In the genomic region with DNA sequence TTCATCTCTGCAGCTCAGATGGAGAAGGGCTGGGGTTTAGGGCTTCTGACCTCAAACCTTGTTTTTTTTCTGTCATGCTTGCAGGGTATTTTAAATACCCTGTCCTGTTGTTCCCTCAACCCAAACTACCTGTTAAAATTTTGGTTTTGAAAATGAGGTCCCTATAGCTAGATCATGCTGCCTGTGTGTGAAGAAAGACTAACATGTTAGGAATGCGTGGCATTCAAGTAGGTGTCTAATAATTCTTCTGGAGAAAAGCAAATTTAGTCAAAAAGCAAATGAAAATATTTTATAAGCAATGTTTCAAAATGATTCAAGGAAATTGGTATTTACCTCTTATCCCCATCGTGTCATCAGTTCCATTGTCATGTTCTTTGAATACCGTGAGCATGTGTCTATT, we compare ENCODE assay signal across 25 cellular contexts.
DNase-seq lines count a peak whose midpoint lies in the region; ATAC-seq and TF ChIP-seq lines count a peak whose summit lies in the region.
"Had no signal": no experiment of that assay in that cellular context is flagged by ENCODE, and none has a peak within 500 bp of the region (broad histone marks: within the 10 kb centered on the region; RNA-seq: fewer than 3 reads in every experiment).

No MANE protein-coding gene starts in this region.

- H3K27me3 ChIP-seq in RWPE2 (ENCODE audit: insufficient read depth, poor library complexity, severe bottlenecking) (no peaks in the 10 kb centered on the region), mesenchymal stem cell (ENCODE audit: control insufficient read depth in 1 of 2, insufficient read depth in 1 of 2, low read length in 2 of 2) (no peaks in the 10 kb centered on the region), prostate gland (replicated peaks; ENCODE audit: insufficient read depth) (no peaks in the 10 kb centered on the region), vagina (no peaks in the 10 kb centered on the region)
- H3K27me3 ChIP-seq in effector memory CD4-positive, alpha-beta T cell (replicated peaks; ENCODE audit: control insufficient read depth, insufficient read depth, low read length, poor library complexity, severe bottlenecking) = no peaks in the 10 kb centered on the region
- H3K27me3 ChIP-seq: stomach, thyroid gland had no signal

- DNase-seq in ACHN (peak; percentile 29), GM03348 (ENCODE audit: low spot score) (peak; percentile 61), RWPE2 (ENCODE audit: low spot score) (no peak), mesenchymal stem cell (no peak), OCI-M2 (lab: John Stamatoyannopoulos, UW; ENCODE audit: unreplicated experiment) (no peak), prostate gland (ENCODE audit: low spot score) (no peak), vagina (ENCODE audit: extremely low spot score in 2 of 2) (no peak)
- no peak for DNase-seq in effector memory CD4-positive, alpha-beta T cell
- DNase-seq: activated CD4-positive, alpha-beta T cell treated with anti-CD3 and anti-CD28 coated beads, Interleukin-2, amount 50 U/mL, for 1 hour; activated CD8-positive, alpha-beta memory T cell treated with anti-CD3 and anti-CD28 coated beads, Interleukin-2, amount 10 ng/mL, durations not matched to agents 7 days and 5 days; activated naive CD4-positive, alpha-beta T cell treated with Interleukin-2 at 50 U/mL for 16 hours; activated T-cell treated with anti-CD3 and anti-CD28 coated beads, Interleukin-2, amount 50 U/mL, for 72 hours; H7; MM.1S; natural killer cell; NCI-H345; NCI-H774; occipital lobe; small intestine; stimulated activated CD4-positive, alpha-beta T cell treated with anti-CD3 and anti-CD28 coated beads, Interleukin-1b, Interleukin-23, amount 100 ng/mL, for 48 hours; stomach; thyroid gland had no signal

- TF ChIP-seq CTCF in RWPE2 (IDR thresholded peaks at IDR 0.05; ENCODE audit: poor library complexity, severe bottlenecking) (no peak), prostate gland (IDR thresholded peaks at IDR 0.05) (no peak), vagina (IDR thresholded peaks at IDR 0.05) (no peak)

- no peak overlapping the region for H3K23ac ChIP-seq in mesenchymal stem cell (ENCODE audit: low read length in 2 of 2)

- H4K91ac ChIP-seq in mesenchymal stem cell (ENCODE audit: low read length) = no peak overlapping the region

- H3K4me1 ChIP-seq in RWPE2 (ENCODE audit: insufficient read depth, poor library complexity, severe bottlenecking) (peaks cover 9% of the 10 kb centered on the region), mesenchymal stem cell (ENCODE audit: control insufficient read depth, insufficient read depth, low read depth, low read length) (peaks cover 6% of the 10 kb centered on the region), prostate gland (replicated peaks) (no peaks in the 10 kb centered on the region), vagina (peaks cover 8% of the 10 kb centered on the region)
- no peaks in the 10 kb centered on the region for H3K4me1 ChIP-seq in effector memory CD4-positive, alpha-beta T cell (ENCODE audit: control insufficient read depth, insufficient read depth, low read length, poor library complexity, severe bottlenecking)

- peak overlapping the region; percentile 85 for H2AK5ac ChIP-seq in mesenchymal stem cell (ENCODE audit: low read length, severe bottlenecking)

- H3K9me3 ChIP-seq in RWPE2 (ENCODE audit: severe bottlenecking) (no peaks in the 10 kb centered on the region), mesenchymal stem cell (ENCODE audit: control insufficient read depth, low read length) (no peaks in the 10 kb centered on the region), prostate gland (no peaks in the 10 kb centered on the region), vagina (no peaks in the 10 kb centered on the region)
- no peaks in the 10 kb centered on the region for H3K9me3 ChIP-seq in effector memory CD4-positive, alpha-beta T cell (ENCODE audit: control insufficient read depth, low read length)
- H3K9me3 ChIP-seq: stomach, thyroid gland had no signal

- no peak overlapping the region for H2BK120ac ChIP-seq in mesenchymal stem cell (ENCODE audit: low read depth, low read length)

- WGBS in mesenchymal stem cell = 100% methylated on average over 1 of the region's 3 CpGs
- WGBS in prostate gland = 90% methylated on average over 3 of the region's 3 CpGs

- H3K18ac ChIP-seq in mesenchymal stem cell (ENCODE audit: low read depth in 1 of 2, low read length in 2 of 2) = no peak overlapping the region

- peak overlapping the region; percentile 34 for H3K4me2 ChIP-seq in mesenchymal stem cell (ENCODE audit: low read length, poor library complexity, severe bottlenecking)

- no peak for TF ChIP-seq POLR2A in prostate gland (IDR thresholded peaks at IDR 0.05)
- TF ChIP-seq POLR2A in vagina (IDR thresholded peaks at IDR 0.05) = no peak

- H3K36me3 ChIP-seq in RWPE2 (ENCODE audit: low read depth) = no peaks in the 10 kb centered on the region
- H3K36me3 ChIP-seq in mesenchymal stem cell (ENCODE audit: control insufficient read depth in 1 of 2, insufficient read depth in 2 of 2, low read depth in 1 of 2, low read length in 2 of 2) = no peaks in the 10 kb centered on the region
- no peaks in the 10 kb centered on the region for H3K36me3 ChIP-seq in effector memory CD4-positive, alpha-beta T cell (ENCODE audit: control insufficient read depth, insufficient read depth, low read length)
- H3K36me3 ChIP-seq in prostate gland = no peaks in the 10 kb centered on the region
- no peaks in the 10 kb centered on the region for H3K36me3 ChIP-seq in vagina
- H3K36me3 ChIP-seq: stomach, thyroid gland had no signal

- in situ Hi-C loops in ACHN (cut with HindIII; ENCODE audit: low pct_ligation_motif_present, low pct_unique_long_range_greater_than_20kb, low sequenced_read_pairs) = no loop called here

- no peak overlapping the region for H3K27ac ChIP-seq in RWPE2 (ENCODE audit: poor library complexity, severe bottlenecking)
- H3K27ac ChIP-seq in mesenchymal stem cell (ENCODE audit: low read length, poor library complexity, severe bottlenecking) = peak overlapping the region; percentile 47
- H3K27ac ChIP-seq in effector memory CD4-positive, alpha-beta T cell (ENCODE audit: insufficient read depth, low read length, poor library complexity, severe bottlenecking) = no peak overlapping the region
- H3K27ac ChIP-seq in prostate gland = no peak overlapping the region
- H3K27ac ChIP-seq in vagina = no peak overlapping the region
- H3K27ac ChIP-seq: C4-2B, stomach, thyroid gland had no signal

- H3K79me1 ChIP-seq in mesenchymal stem cell (replicated peaks; ENCODE audit: low read length, poor library complexity, severe bottlenecking) = peaks cover 12% of the 10 kb centered on the region

- intact Hi-C loops in prostate gland (cut with DNase I) = no loop called here
- intact Hi-C loops in vagina (cut with DNase I) = no loop called here

- ATAC-seq in RWPE2 (ENCODE audit: low read depth) = peak; percentile 74
- ATAC-seq: activated CD8-positive, alpha-beta memory T cell treated with anti-CD3 and anti-CD28 coated beads, Interleukin-2, amount 10 ng/mL, durations not matched to agents 7 days and 5 days; activated T-cell treated with anti-CD3 and anti-CD28 coated beads, Interleukin-2, amount 50 U/mL, for 72 hours; K562; natural killer cell; WTC11 had no signal

- H3K14ac ChIP-seq in mesenchymal stem cell (ENCODE audit: low read length in 2 of 2) = no peak overlapping the region

- no peak overlapping the region for H2BK12ac ChIP-seq in mesenchymal stem cell (ENCODE audit: low read length in 2 of 2)

- no peak overlapping the region for H3K4ac ChIP-seq in mesenchymal stem cell (ENCODE audit: low read depth in 1 of 2, low read length in 2 of 2)

- no peak overlapping the region for H3K9ac ChIP-seq in mesenchymal stem cell (ENCODE audit: low read length)

- H2BK5ac ChIP-seq in mesenchymal stem cell (ENCODE audit: low read depth, low read length, poor library complexity, severe bottlenecking) = no peak overlapping the region

- H2AFZ ChIP-seq in mesenchymal stem cell (ENCODE audit: low read depth, low read length) = no peak overlapping the region

- H4K8ac ChIP-seq in mesenchymal stem cell (ENCODE audit: low read length) = no peak overlapping the region

- H2BK15ac ChIP-seq in mesenchymal stem cell (ENCODE audit: low read depth, poor library complexity, severe bottlenecking) = no peak overlapping the region

- no peak overlapping the region for H3K4me3 ChIP-seq in RWPE2 (ENCODE audit: severe bottlenecking)
- no peak overlapping the region for H3K4me3 ChIP-seq in mesenchymal stem cell (ENCODE audit: insufficient read depth in 1 of 2, low read depth in 1 of 2, low read length in 2 of 2)
- H3K4me3 ChIP-seq in effector memory CD4-positive, alpha-beta T cell (ENCODE audit: insufficient read depth, low read depth, low read length, poor library complexity, severe bottlenecking) = no peak overlapping the region
- no peak overlapping the region for H3K4me3 ChIP-seq in prostate gland
- H3K4me3 ChIP-seq in vagina = no peak overlapping the region
- H3K4me3 ChIP-seq: K562, stomach, thyroid gland had no signal

Comparison
In these comparisons a context has a peak if more than half of its experiments do, and no peak if none do; other contexts are left out.
1. DNase-seq: peak in ACHN (single experiment) and GM03348 (single experiment); none in RWPE2 (single experiment), mesenchymal stem cell (single experiment), OCI-M2 (single experiment), effector memory CD4-positive, alpha-beta T cell (0 of 3), prostate gland (single experiment) and vagina (0 of 2).